In the genomic region with DNA sequence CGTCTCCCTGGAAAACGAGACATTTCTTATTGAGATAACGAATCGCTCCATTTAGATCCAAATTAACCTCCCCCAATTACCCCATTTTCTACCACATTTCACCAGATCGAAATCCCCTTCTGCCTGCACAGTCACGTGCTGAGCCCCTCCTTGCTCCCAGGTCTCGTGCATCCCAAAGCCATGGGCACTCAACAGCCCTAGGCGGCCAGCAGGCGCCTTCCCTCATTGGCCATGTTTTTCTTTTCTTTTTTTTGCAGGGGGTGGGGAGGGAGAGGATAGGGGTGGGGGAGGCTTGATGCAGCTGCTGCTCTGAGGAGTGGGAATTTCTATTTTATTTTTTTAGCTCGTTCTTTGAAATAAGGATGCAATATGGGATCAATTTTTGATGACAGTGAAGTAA, we compare ENCODE assay signal across 3 cellular contexts.
TF ChIP-seq lines count a peak whose summit lies in the region.

No MANE protein-coding gene starts in this region.

TF ChIP-seq in SK-N-SH, 30 proteins besides CTCF, POLR2A, EP300 and RAD21:
- peak; percentile 42 for TF ChIP-seq GATA2 (CRISPR knock-in tag; IDR thresholded peaks at IDR 0.05)
- TF ChIP-seq NRF1 (IDR thresholded peaks at IDR 0.05; ENCODE audit: low read depth, low read length): no peak
- peak; percentile 45; the same call in 1 of the 2 replicates for TF ChIP-seq MXI1 (IDR thresholded peaks at IDR 0.05; ENCODE audit: low read depth, low read length)
- TF ChIP-seq FOXJ3 (CRISPR knock-in tag; IDR thresholded peaks at IDR 0.05): no peak
- no peak for TF ChIP-seq EZH2phosphoT487 (IDR thresholded peaks at IDR 0.05; ENCODE audit: borderline replicate concordance, low read depth)

TF ChIP-seq in SK-N-SH treated with all-trans-retinoic acid at 6 μM for 48 hours, 23 proteins besides CTCF, POLR2A, EP300 and RAD21:
- TF ChIP-seq ZNF70 (CRISPR knock-in tag; IDR thresholded peaks at IDR 0.05) (no peak), BACH2 (CRISPR knock-in tag; IDR thresholded peaks at IDR 0.05; ENCODE audit: borderline replicate concordance) (no peak), ZC3H10 (CRISPR knock-in tag; IDR thresholded peaks at IDR 0.05) (no peak), RARB (CRISPR knock-in tag; IDR thresholded peaks at IDR 0.05) (no peak), PPARA (CRISPR knock-in tag; IDR thresholded peaks at IDR 0.05; ENCODE audit: borderline replicate concordance) (no peak), ZNF565 (CRISPR knock-in tag; conservative IDR thresholded peaks at IDR 0.05; ENCODE audit: low read depth) (no peak), TOX (CRISPR knock-in tag; IDR thresholded peaks at IDR 0.05; ENCODE audit: borderline replicate concordance) (no peak), ZNF8 (CRISPR knock-in tag; IDR thresholded peaks at IDR 0.05) (no peak), OSR1 (CRISPR knock-in tag; IDR thresholded peaks at IDR 0.05) (no peak), ZFP3 (CRISPR knock-in tag; IDR thresholded peaks at IDR 0.05) (no peak), ISL1 (CRISPR knock-in tag; IDR thresholded peaks at IDR 0.05) (no peak), ZFP30 (CRISPR knock-in tag; IDR thresholded peaks at IDR 0.05) (no peak), GLIS3 (CRISPR knock-in tag; IDR thresholded peaks at IDR 0.05) (no peak), TCF4 (CRISPR knock-in tag; IDR thresholded peaks at IDR 0.05; ENCODE audit: borderline replicate concordance) (no peak), ARNTL (CRISPR knock-in tag; IDR thresholded peaks at IDR 0.05; ENCODE audit: borderline replicate concordance, low read depth) (no peak), ESRRG (CRISPR knock-in tag; IDR thresholded peaks at IDR 0.05) (no peak), CSDC2 (CRISPR knock-in tag; IDR thresholded peaks at IDR 0.05) (no peak)
- TF ChIP-seq, protein P1, sequence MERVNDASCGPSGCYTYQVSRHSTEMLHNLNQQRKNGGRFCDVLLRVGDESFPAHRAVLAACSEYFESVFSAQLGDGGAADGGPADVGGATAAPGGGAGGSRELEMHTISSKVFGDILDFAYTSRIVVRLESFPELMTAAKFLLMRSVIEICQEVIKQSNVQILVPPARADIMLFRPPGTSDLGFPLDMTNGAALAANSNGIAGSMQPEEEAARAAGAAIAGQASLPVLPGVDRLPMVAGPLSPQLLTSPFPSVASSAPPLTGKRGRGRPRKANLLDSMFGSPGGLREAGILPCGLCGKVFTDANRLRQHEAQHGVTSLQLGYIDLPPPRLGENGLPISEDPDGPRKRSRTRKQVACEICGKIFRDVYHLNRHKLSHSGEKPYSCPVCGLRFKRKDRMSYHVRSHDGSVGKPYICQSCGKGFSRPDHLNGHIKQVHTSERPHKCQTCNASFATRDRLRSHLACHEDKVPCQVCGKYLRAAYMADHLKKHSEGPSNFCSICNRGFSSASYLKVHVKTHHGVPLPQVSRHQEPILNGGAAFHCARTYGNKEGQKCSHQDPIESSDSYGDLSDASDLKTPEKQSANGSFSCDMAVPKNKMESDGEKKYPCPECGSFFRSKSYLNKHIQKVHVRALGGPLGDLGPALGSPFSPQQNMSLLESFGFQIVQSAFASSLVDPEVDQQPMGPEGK (CRISPR knock-in tag; IDR thresholded peaks at IDR 0.05; ENCODE audit: borderline replicate concordance): no peak
- TF ChIP-seq, protein P2, sequence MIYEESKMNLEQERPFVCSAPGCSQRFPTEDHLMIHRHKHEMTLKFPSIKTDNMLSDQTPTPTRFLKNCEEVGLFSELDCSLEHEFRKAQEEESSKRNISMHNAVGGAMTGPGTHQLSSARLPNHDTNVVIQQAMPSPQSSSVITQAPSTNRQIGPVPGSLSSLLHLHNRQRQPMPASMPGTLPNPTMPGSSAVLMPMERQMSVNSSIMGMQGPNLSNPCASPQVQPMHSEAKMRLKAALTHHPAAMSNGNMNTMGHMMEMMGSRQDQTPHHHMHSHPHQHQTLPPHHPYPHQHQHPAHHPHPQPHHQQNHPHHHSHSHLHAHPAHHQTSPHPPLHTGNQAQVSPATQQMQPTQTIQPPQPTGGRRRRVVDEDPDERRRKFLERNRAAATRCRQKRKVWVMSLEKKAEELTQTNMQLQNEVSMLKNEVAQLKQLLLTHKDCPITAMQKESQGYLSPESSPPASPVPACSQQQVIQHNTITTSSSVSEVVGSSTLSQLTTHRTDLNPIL (CRISPR knock-in tag; IDR thresholded peaks at IDR 0.05; ENCODE audit: low read depth): no peak
- TF ChIP-seq, protein P3, sequence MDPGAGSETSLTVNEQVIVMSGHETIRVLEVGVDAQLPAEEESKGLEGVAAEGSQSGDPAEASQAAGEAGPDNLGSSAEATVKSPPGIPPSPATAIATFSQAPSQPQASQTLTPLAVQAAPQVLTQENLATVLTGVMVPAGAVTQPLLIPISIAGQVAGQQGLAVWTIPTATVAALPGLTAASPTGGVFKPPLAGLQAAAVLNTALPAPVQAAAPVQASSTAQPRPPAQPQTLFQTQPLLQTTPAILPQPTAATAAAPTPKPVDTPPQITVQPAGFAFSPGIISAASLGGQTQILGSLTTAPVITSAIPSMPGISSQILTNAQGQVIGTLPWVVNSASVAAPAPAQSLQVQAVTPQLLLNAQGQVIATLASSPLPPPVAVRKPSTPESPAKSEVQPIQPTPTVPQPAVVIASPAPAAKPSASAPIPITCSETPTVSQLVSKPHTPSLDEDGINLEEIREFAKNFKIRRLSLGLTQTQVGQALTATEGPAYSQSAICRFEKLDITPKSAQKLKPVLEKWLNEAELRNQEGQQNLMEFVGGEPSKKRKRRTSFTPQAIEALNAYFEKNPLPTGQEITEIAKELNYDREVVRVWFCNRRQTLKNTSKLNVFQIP (CRISPR knock-in tag; IDR thresholded peaks at IDR 0.05; ENCODE audit: borderline replicate concordance, low read depth): no peak

TF ChIP-seq in H1, 55 proteins besides CTCF, POLR2A, EP300 and RAD21:
- TF ChIP-seq NRF1 (IDR thresholded peaks at IDR 0.05; ENCODE audit: low read depth, low read length) (no peak), TAF1 (IDR thresholded peaks at IDR 0.05; ENCODE audit: low read depth, low read length) (no peak), TEAD4 (IDR thresholded peaks at IDR 0.05; ENCODE audit: low read depth, low read length) (no peak), BRCA1 (IDR thresholded peaks at IDR 0.05; ENCODE audit: low read depth, low read length) (no peak), RBBP5 (IDR thresholded peaks at IDR 0.05; ENCODE audit: borderline replicate concordance, low read depth, low read length) (no peak), SP1 (IDR thresholded peaks at IDR 0.05; ENCODE audit: low read depth, low read length) (no peak), NANOG (IDR thresholded peaks at IDR 0.05; ENCODE audit: insufficient read depth, low read depth, low read length, poor library complexity, severe bottlenecking) (no peak), SP2 (IDR thresholded peaks at IDR 0.05; ENCODE audit: low read length) (no peak), CHD1 (IDR thresholded peaks at IDR 0.05; ENCODE audit: low read depth, low read length) (no peak), POLR2AphosphoS5 (IDR thresholded peaks at IDR 0.05; ENCODE audit: low read depth, low read length) (no peak), GTF2F1 (IDR thresholded peaks at IDR 0.05; ENCODE audit: borderline replicate concordance, low read depth, low read length) (no peak), TCF12 (IDR thresholded peaks at IDR 0.05; ENCODE audit: low read depth, low read length) (no peak), CTBP2 (IDR thresholded peaks at IDR 0.05; ENCODE audit: borderline replicate concordance, insufficient read depth, insufficient read length, low read length) (no peak), TAF7 (optimal IDR thresholded peaks at IDR 0.05; ENCODE audit: borderline replicate concordance, low read depth, low read length) (no peak)
- TF ChIP-seq, protein P4, sequence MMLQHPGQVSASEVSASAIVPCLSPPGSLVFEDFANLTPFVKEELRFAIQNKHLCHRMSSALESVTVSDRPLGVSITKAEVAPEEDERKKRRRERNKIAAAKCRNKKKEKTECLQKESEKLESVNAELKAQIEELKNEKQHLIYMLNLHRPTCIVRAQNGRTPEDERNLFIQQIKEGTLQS (IDR thresholded peaks at IDR 0.05; ENCODE audit: insufficient read depth, low read depth, low read length): no peak
- TF ChIP-seq, protein P5, sequence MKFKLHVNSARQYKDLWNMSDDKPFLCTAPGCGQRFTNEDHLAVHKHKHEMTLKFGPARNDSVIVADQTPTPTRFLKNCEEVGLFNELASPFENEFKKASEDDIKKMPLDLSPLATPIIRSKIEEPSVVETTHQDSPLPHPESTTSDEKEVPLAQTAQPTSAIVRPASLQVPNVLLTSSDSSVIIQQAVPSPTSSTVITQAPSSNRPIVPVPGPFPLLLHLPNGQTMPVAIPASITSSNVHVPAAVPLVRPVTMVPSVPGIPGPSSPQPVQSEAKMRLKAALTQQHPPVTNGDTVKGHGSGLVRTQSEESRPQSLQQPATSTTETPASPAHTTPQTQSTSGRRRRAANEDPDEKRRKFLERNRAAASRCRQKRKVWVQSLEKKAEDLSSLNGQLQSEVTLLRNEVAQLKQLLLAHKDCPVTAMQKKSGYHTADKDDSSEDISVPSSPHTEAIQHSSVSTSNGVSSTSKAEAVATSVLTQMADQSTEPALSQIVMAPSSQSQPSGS (IDR thresholded peaks at IDR 0.05; ENCODE audit: low read length): no peak
- TF ChIP-seq, protein P6, sequence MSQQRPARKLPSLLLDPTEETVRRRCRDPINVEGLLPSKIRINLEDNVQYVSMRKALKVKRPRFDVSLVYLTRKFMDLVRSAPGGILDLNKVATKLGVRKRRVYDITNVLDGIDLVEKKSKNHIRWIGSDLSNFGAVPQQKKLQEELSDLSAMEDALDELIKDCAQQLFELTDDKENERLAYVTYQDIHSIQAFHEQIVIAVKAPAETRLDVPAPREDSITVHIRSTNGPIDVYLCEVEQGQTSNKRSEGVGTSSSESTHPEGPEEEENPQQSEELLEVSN (IDR thresholded peaks at IDR 0.05): no peak
